Comparison of ENCODE assay signal across 20 cellular contexts in genomic region chr2:218814540-218815243, GRCh38. TPM values are rescaled to one million over a fixed set of nuclear protein-coding genes. Genes with fewer than 3 reads are reported as not detected.
"Had no signal": no experiment of that assay in that cellular context is flagged by ENCODE, and none has a peak within 500 bp of the region (broad histone marks: within the 10 kb centered on the region; RNA-seq: fewer than 3 reads in every experiment).

No MANE protein-coding gene starts in this region.

- H3K27ac ChIP-seq: body of pancreas, dorsolateral prefrontal cortex, epithelial cell of prostate, stomach had no signal

- H3K9me3 ChIP-seq: body of pancreas, SK-N-SH, stomach had no signal

- H3K4me1 ChIP-seq: body of pancreas had no signal

- DNase-seq: activated CD4-positive, alpha-beta T cell treated with anti-CD3 and anti-CD28 coated beads, Interleukin-2, amount 10 ng/mL, durations not matched to agents 24 days and 14 days; activated CD8-positive, alpha-beta T cell treated with anti-CD3 and anti-CD28 coated beads for 36 hours; activated naive CD4-positive, alpha-beta T cell treated with anti-CD3 and anti-CD28 coated beads for 36 hours; activated T-cell treated with anti-CD3 and anti-CD28 coated beads, Interleukin-2, amount 50 U/mL, for 1 hour; body of pancreas; dorsolateral prefrontal cortex; endodermal cell; kidney; left ventricle myocardium superior; naive thymus-derived CD8-positive, alpha-beta T cell; SK-N-SH; stimulated activated CD4-positive, alpha-beta T cell treated with anti-CD3 and anti-CD28 coated beads, Interleukin-2, amount 100 ng/mL, for 24 hours; T1000 had no signal

- H3K4me3 ChIP-seq: body of pancreas, dorsolateral prefrontal cortex, stomach had no signal

- ATAC-seq: activated CD8-positive, alpha-beta T cell treated with anti-CD3 and anti-CD28 coated beads for 36 hours; body of pancreas; left ventricle myocardium superior; naive thymus-derived CD8-positive, alpha-beta T cell had no signal

- H3K27me3 ChIP-seq: body of pancreas, dorsolateral prefrontal cortex, stomach had no signal

RNA-seq across cellular contexts. Expression of gene PRKAG3, which starts 16.9 kb away (rescaled TPM):
- total RNA-seq: activated CD4-positive, alpha-beta T cell treated with anti-CD3 and anti-CD28 coated beads, Interleukin-2, amount 10 ng/mL, durations not matched to agents 24 days and 14 days; activated CD8-positive, alpha-beta T cell treated with anti-CD3 and anti-CD28 coated beads for 36 hours; activated naive CD4-positive, alpha-beta T cell treated with anti-CD3 and anti-CD28 coated beads for 36 hours; activated T-helper 2 cell treated with anti-CD3 and anti-CD28 coated beads, Interferon-gamma antibody, Interleukin-2, Interleukin-4, amounts not matched to agents 10 μg/mL and 5 μg/mL and 100 μg/mL, durations not matched to agents 14 hours and 24 hours and 36 hours; body of pancreas; endodermal cell; frontal cortex; kidney; mononuclear cell; naive thymus-derived CD8-positive, alpha-beta T cell; renal cortical epithelial cell; stomach; T-helper 1 cell treated with Interleukin-12 subunit alpha and Interleukin-12 subunit beta and Interleukin-4 antibody, amounts not matched to agents 30 ng/mL and 1 ng/mL, for 36 hours had no signal
- polyA plus RNA-seq: naive thymus-derived CD8-positive, alpha-beta T cell; SK-N-SH; stomach had no signal

RNA-seq across cellular contexts. Expression of gene CYP27A1, which starts 32.7 kb away (rescaled TPM):
- total RNA-seq: activated naive CD4-positive, alpha-beta T cell treated with anti-CD3 and anti-CD28 coated beads for 36 hours; activated T-helper 2 cell treated with anti-CD3 and anti-CD28 coated beads, Interferon-gamma antibody, Interleukin-2, Interleukin-4, amounts not matched to agents 10 μg/mL and 5 μg/mL and 100 μg/mL, durations not matched to agents 14 hours and 24 hours and 36 hours had no signal

RNA-seq across cellular contexts. Expression of gene WNT6, which starts 44.9 kb away (rescaled TPM):
- total RNA-seq: activated CD4-positive, alpha-beta T cell treated with anti-CD3 and anti-CD28 coated beads, Interleukin-2, amount 10 ng/mL, durations not matched to agents 24 days and 14 days; activated naive CD4-positive, alpha-beta T cell treated with anti-CD3 and anti-CD28 coated beads for 36 hours; activated T-helper 2 cell treated with anti-CD3 and anti-CD28 coated beads, Interferon-gamma antibody, Interleukin-2, Interleukin-4, amounts not matched to agents 10 μg/mL and 5 μg/mL and 100 μg/mL, durations not matched to agents 14 hours and 24 hours and 36 hours; endodermal cell; frontal cortex; mononuclear cell; naive thymus-derived CD8-positive, alpha-beta T cell; T-helper 1 cell treated with Interleukin-12 subunit alpha and Interleukin-12 subunit beta and Interleukin-4 antibody, amounts not matched to agents 30 ng/mL and 1 ng/mL, for 36 hours had no signal
